In the genomic region with DNA sequence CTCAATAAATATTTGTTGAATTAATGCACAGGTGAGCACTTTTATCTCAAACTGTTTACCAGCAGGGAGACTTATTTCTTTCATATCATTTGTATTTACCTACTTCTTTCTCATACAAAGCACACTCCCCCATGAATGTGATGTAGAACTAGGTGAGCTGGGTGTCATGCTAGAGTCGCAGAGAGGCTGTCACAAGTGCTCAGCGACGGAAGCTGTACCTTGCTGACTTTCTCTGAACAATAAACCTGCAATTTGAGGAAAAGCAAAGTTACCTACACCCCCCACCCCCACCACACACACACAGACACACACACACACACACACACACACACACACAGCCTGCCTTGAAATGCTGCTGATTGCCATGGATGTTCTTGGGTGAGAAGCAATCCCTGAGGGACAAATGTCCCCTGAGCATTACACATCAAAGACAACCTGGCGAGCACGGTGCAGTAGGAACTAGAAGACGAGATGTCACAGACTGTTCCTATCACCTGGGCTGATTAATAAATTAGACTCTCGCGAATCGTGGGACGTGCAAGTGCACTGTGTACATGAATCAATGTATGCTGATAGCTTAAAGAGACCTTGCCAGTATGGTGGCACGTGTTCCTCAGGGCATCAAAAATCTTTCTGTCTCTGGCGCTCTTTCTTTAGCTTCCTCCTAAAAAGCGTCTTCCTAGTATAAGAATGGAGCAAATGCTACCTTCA, we compare ENCODE assay signal across 24 cellular contexts.
"Had no signal": no experiment of that assay in that cellular context is flagged by ENCODE, and none has a peak within 500 bp of the region (broad histone marks: within the 10 kb centered on the region; RNA-seq: fewer than 3 reads in every experiment).

No MANE protein-coding gene starts in this region.

- H3K36me3 ChIP-seq: WERI-Rb-1 had no signal

- H3K4me3 ChIP-seq: K562, SK-N-MC had no signal

- DNase-seq: activated CD4-positive, alpha-beta memory T cell treated with anti-CD3 and anti-CD28 coated beads, Interleukin-2, amount 10 ng/mL, durations not matched to agents 7 days and 5 days; activated CD4-positive, alpha-beta T cell treated with anti-CD3 and anti-CD28 coated beads for 36 hours; activated CD4-positive, alpha-beta T cell treated with anti-CD3 and anti-CD28 coated beads, Interleukin-2, amount 50 U/mL, for 1 hour; activated gamma-delta T cell; activated naive CD4-positive, alpha-beta T cell treated with anti-CD3 and anti-CD28 coated beads for 36 hours; activated T-cell treated with anti-CD3 and anti-CD28 coated beads for 4 hours; activated T-cell treated with anti-CD3 and anti-CD28 coated beads, Interleukin-2, amount 50 U/mL, for 48 hours; Karpas-422; NCI-H1048; NCI-H1694; NCI-H2029; NCI-H2107; NCI-H2171 treated with DMSO at 0.1 percent for 48 hours; NCI-H226; NCI-H510A treated with DMSO at 0.1 percent for 48 hours; NCI-H82; SIG-M5; T-cell; T-helper 2 cell; T1000; WERI-Rb-1 had no signal

- ATAC-seq: activated CD4-positive, alpha-beta T cell treated with anti-CD3 and anti-CD28 coated beads for 36 hours; activated T-helper 17 cell treated with anti-CD3 and anti-CD28 coated beads, Interleukin-2, amount 50 U/mL, for 72 hours; K562; T-cell had no signal
